29 cellular contexts compared by ENCODE assay signal in the genomic region with DNA sequence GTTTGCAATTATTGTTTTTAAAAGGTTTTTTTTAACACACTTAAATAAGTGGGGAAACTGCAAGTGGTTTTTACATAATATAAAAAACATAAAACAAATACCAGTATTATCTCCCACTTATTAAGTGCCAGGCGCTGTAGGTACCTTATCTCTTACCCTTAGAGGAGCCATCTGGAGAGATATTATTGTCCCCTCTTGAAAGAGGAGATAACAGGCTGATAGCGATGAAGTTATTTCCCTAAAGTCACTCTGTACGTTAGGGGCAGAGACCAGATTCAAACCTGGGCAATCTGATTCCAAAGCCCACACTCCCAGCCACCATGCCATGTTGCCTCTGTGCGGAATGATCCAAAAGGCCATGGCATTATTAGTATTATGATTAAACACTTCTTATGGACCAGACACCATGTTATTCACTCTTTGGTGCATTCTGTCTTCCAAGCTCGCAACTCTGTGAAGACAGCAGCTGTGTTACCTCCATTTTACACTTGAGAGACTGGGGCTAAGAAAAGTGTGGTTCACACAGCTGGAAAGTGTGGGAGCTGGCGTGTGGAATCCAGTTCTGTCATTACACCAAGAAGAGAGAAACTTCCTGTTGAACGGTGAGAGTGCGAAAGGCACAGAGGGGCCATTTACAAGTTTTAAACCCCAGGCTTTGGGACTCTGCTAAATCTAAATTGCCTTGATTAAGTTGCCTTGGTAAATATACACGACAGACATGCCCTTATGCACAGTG.
"Had no signal": no experiment of that assay in that cellular context is flagged by ENCODE, and none has a peak within 500 bp of the region (broad histone marks: within the 10 kb centered on the region; RNA-seq: fewer than 3 reads in every experiment).

No MANE protein-coding gene starts in this region.

- H3K9me3 ChIP-seq: lower lobe of right lung, neutrophil, right lobe of liver, uterus had no signal

- H3K27ac Mint-ChIP-seq: immature natural killer cell; mesothelial cell of epicardium; naive B cell; natural killer cell; nephron progenitor cell; neural progenitor cell; stimulated activated memory B cell treated with anti-CD40 and anti-IgM and Interleukin-4, amounts not matched to agents 10 μg/mL and 1 μg/mL and 100 μg/mL, for 72 hours; stimulated activated naive CD8-positive, alpha-beta T cell treated with anti-CD3 and anti-CD28 coated beads, Interleukin-15, amount 100 ng/mL, for 72 hours; type B pancreatic cell had no signal

- H3K36me3 ChIP-seq: lower lobe of right lung, neural progenitor cell, neutrophil, right lobe of liver, tibial nerve, uterus had no signal

- DNase-seq: hypothalamus; immature natural killer cell; kidney; left colon; lower lobe of right lung; mammary epithelial cell; mesenchymal stem cell; naive B cell; natural killer cell; nephron progenitor cell; occipital lobe; psoas muscle; right lobe of liver; stimulated activated CD4-positive, alpha-beta T cell treated with anti-CD3 and anti-CD28 coated beads, Interleukin-1b, Interleukin-23, amount 100 ng/mL, for 48 hours; stimulated activated CD4-positive, alpha-beta T cell treated with anti-CD3 and anti-CD28 coated beads, Interleukin-2, amount 100 ng/mL, for 48 hours; stimulated activated CD4-positive, alpha-beta T cell treated with anti-CD3 and anti-CD28 coated beads, Interleukin-4, amount 100 ng/mL, for 4 hours; stimulated activated CD8-positive, alpha-beta memory T cell treated with anti-CD3 and anti-CD28 coated beads, Interleukin-4, amount 100 ng/mL, for 48 hours; stimulated activated naive CD4-positive, alpha-beta T cell treated with Interleukin-2 at 50 U/mL for 16 hours; stimulated activated naive CD8-positive, alpha-beta T cell treated with anti-CD3 and anti-CD28 coated beads, Interleukin-15, amount 100 ng/mL, for 72 hours; substantia nigra; uterus had no signal

- H3K4me3 ChIP-seq: lower lobe of right lung, neural progenitor cell, psoas muscle, right lobe of liver, smooth muscle cell, tibial nerve, uterus had no signal

- H3K4me1 ChIP-seq: neural progenitor cell, parathyroid adenoma, psoas muscle, right lobe of liver, uterus had no signal

- H3K27ac ChIP-seq: lower lobe of right lung, neural progenitor cell, neutrophil, parathyroid adenoma, psoas muscle, right lobe of liver, tibial nerve, uterus had no signal

- H3K9ac ChIP-seq: neural progenitor cell, parathyroid adenoma had no signal

- ATAC-seq: lower lobe of right lung; natural killer cell; psoas muscle; right lobe of liver; stimulated activated memory B cell treated with anti-CD40 and anti-IgM and Interleukin-4, amounts not matched to agents 10 μg/mL and 1 μg/mL and 100 μg/mL, for 72 hours; stimulated activated naive CD8-positive, alpha-beta T cell treated with anti-CD3 and anti-CD28 coated beads, Interleukin-15, amount 100 ng/mL, for 72 hours had no signal

- H3K27me3 ChIP-seq: neural progenitor cell, neutrophil, right lobe of liver, tibial nerve, uterus had no signal

- H3K36me3 Mint-ChIP-seq: immature natural killer cell; mesothelial cell of epicardium; naive B cell; natural killer cell; neural progenitor cell; stimulated activated memory B cell treated with anti-CD40 and anti-IgM and Interleukin-4, amounts not matched to agents 10 μg/mL and 1 μg/mL and 100 μg/mL, for 72 hours; type B pancreatic cell had no signal

- H3K4me3 Mint-ChIP-seq: immature natural killer cell; mesothelial cell of epicardium; naive B cell; natural killer cell; nephron progenitor cell; neural progenitor cell; stimulated activated memory B cell treated with anti-CD40 and anti-IgM and Interleukin-4, amounts not matched to agents 10 μg/mL and 1 μg/mL and 100 μg/mL, for 72 hours; stimulated activated naive CD8-positive, alpha-beta T cell treated with anti-CD3 and anti-CD28 coated beads, Interleukin-15, amount 100 ng/mL, for 72 hours; type B pancreatic cell had no signal

- H3K9me3 Mint-ChIP-seq: immature natural killer cell; natural killer cell; stimulated activated memory B cell treated with anti-CD40 and anti-IgM and Interleukin-4, amounts not matched to agents 10 μg/mL and 1 μg/mL and 100 μg/mL, for 72 hours; stimulated activated naive CD8-positive, alpha-beta T cell treated with anti-CD3 and anti-CD28 coated beads, Interleukin-15, amount 100 ng/mL, for 72 hours; type B pancreatic cell had no signal

- H3K27me3 Mint-ChIP-seq: stimulated activated memory B cell treated with anti-CD40 and anti-IgM and Interleukin-4, amounts not matched to agents 10 μg/mL and 1 μg/mL and 100 μg/mL, for 72 hours; stimulated activated naive CD8-positive, alpha-beta T cell treated with anti-CD3 and anti-CD28 coated beads, Interleukin-15, amount 100 ng/mL, for 72 hours had no signal

- H3K4me1 Mint-ChIP-seq: immature natural killer cell; mesothelial cell of epicardium; naive B cell; natural killer cell; neural progenitor cell; stimulated activated memory B cell treated with anti-CD40 and anti-IgM and Interleukin-4, amounts not matched to agents 10 μg/mL and 1 μg/mL and 100 μg/mL, for 72 hours; stimulated activated naive CD8-positive, alpha-beta T cell treated with anti-CD3 and anti-CD28 coated beads, Interleukin-15, amount 100 ng/mL, for 72 hours had no signal
